9 cellular contexts compared by ENCODE assay signal in genomic region chr9:113737414-113738271, GRCh38.
DNase-seq lines count a peak whose midpoint lies in the region; ATAC-seq, FAIRE-seq and TF ChIP-seq lines count a peak whose summit lies in the region.
"Had no signal": no experiment of that assay in that cellular context is flagged by ENCODE, and none has a peak within 500 bp of the region (broad histone marks: within the 10 kb centered on the region; RNA-seq: fewer than 3 reads in every experiment).

No MANE protein-coding gene starts in this region.

- no peak overlapping the region for H3K4me3 ChIP-seq in bronchial epithelial cell (ENCODE audit: low read depth, low read length)
- H3K4me3 ChIP-seq in liver (ENCODE audit: low read depth in 1 of 3, low read length in 3 of 3), result no peak overlapping the region
- no peak overlapping the region for H3K4me3 ChIP-seq in uterus
- H3K4me3 ChIP-seq: BLaER1 had no signal

- H3K27ac ChIP-seq in liver (ENCODE audit: low read depth in 1 of 2, low read length in 2 of 2) (no peak overlapping the region), uterus (no peak overlapping the region)
- H3K27ac ChIP-seq: BLaER1 had no signal

- peak; percentile 27 for DNase-seq in NCI-H1436 (lab: John Stamatoyannopoulos, UW)
- no peak for DNase-seq in NCI-H1436 treated with DMSO at 0.1 percent for 48 hours (lab: John Stamatoyannopoulos, UW)
- peak; percentile 45 for DNase-seq in HK-2 (ENCODE audit: unreplicated experiment)
- DNase-seq in NOMO-1 treated with dmso at 0.1 percent for 144 hours (lab: John Stamatoyannopoulos, UW; ENCODE audit: unreplicated experiment), result peak; percentile 15
- peak; percentile 50 for DNase-seq in bronchial epithelial cell (ENCODE audit: low read depth)
- peak; percentile 17 to 23 for DNase-seq in uterus

- no peak overlapping the region for H3K9ac ChIP-seq in liver (ENCODE audit: low read depth in 1 of 2, low read length in 2 of 2)
- H3K9ac ChIP-seq: BLaER1 had no signal

- H3K36me3 ChIP-seq in bronchial epithelial cell (ENCODE audit: control insufficient read depth, insufficient read depth, low read length) (no peaks in the 10 kb centered on the region), liver (ENCODE audit: control insufficient read depth in 4 of 4, insufficient read depth in 3 of 4, low read depth in 1 of 4, low read length in 3 of 4) (no peaks in the 10 kb centered on the region), uterus (no peaks in the 10 kb centered on the region)
- H3K36me3 ChIP-seq: BLaER1 had no signal

- H3K27me3 ChIP-seq in bronchial epithelial cell (ENCODE audit: control insufficient read depth, insufficient read depth, low read length) (peaks cover 2% of the 10 kb centered on the region), liver (ENCODE audit: control insufficient read depth in 4 of 4, insufficient read depth in 4 of 4, low read length in 3 of 4) (no peaks in the 10 kb centered on the region), uterus (no peaks in the 10 kb centered on the region)
- H3K27me3 ChIP-seq: BLaER1 had no signal

- whole genome bisulfite sequencing in liver, result 43% methylated on average over 6 of the region's 6 CpGs

- intact Hi-C loops in uterus (cut with DNase I; ENCODE audit: low total_unique reads), result no loop called here

- ATAC-seq in HG03342 (IDR thresholded peaks at IDR 0.05; ENCODE audit: unreplicated experiment), result no peak

- TF ChIP-seq POLR2A in uterus (IDR thresholded peaks at IDR 0.05), result no peak

- peak; percentile 82 to 88 for TF ChIP-seq RAD21 in liver (IDR thresholded peaks at IDR 0.05)

- no peak for FAIRE-seq in bronchial epithelial cell (lab: Jason Lieb, UNC)

- H3K4me1 ChIP-seq in liver (ENCODE audit: control insufficient read depth in 4 of 4, insufficient read depth in 4 of 4, low read length in 3 of 4), result peaks cover 0 to 3% (median 0%) of the 10 kb centered on the region in 4 donors
- no peaks in the 10 kb centered on the region for H3K4me1 ChIP-seq in uterus

- peak; percentile 81 for TF ChIP-seq CTCF in bronchial epithelial cell (IDR thresholded peaks at IDR 0.05; ENCODE audit: insufficient read depth, low read length, severe bottlenecking)
- TF ChIP-seq CTCF in liver (IDR thresholded peaks at IDR 0.05; ENCODE audit: low read depth, low read length, missing input control), result peak; percentile 72
- TF ChIP-seq CTCF in uterus (IDR thresholded peaks at IDR 0.05), result peak in 3 of 4 experiments; percentile 39 to 52 (median 49)

- H3K9me3 ChIP-seq in liver (ENCODE audit: control insufficient read depth in 4 of 4, low read length in 3 of 4) (peaks cover 0 to 2% (median 0%) of the 10 kb centered on the region in 4 donors), uterus (no peaks in the 10 kb centered on the region)

TF ChIP-seq in liver, 16 proteins besides CTCF, POLR2A, EP300 and RAD21:
- TF ChIP-seq JUND (IDR thresholded peaks at IDR 0.05), result no peak
- TF ChIP-seq YY1 (IDR thresholded peaks at IDR 0.05), result no peak
- no peak for TF ChIP-seq TAF1 (conservative IDR thresholded peaks at IDR 0.05)
- TF ChIP-seq HNF4A (conservative IDR thresholded peaks at IDR 0.05), result no peak
- TF ChIP-seq SP1 (IDR thresholded peaks at IDR 0.05), result no peak
- no peak for TF ChIP-seq FOXA1 (IDR thresholded peaks at IDR 0.05)
- TF ChIP-seq, protein P1, sequence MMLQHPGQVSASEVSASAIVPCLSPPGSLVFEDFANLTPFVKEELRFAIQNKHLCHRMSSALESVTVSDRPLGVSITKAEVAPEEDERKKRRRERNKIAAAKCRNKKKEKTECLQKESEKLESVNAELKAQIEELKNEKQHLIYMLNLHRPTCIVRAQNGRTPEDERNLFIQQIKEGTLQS (IDR thresholded peaks at IDR 0.05), result no peak
- TF ChIP-seq GABPA (IDR thresholded peaks at IDR 0.05 in 1 of 2, conservative IDR thresholded peaks at IDR 0.05 in 1 of 2), result no peak
- TF ChIP-seq REST (IDR thresholded peaks at IDR 0.05), result no peak
- no peak for TF ChIP-seq HNF4G (IDR thresholded peaks at IDR 0.05)
- no peak for TF ChIP-seq MAX (IDR thresholded peaks at IDR 0.05)
- TF ChIP-seq, protein P2, sequence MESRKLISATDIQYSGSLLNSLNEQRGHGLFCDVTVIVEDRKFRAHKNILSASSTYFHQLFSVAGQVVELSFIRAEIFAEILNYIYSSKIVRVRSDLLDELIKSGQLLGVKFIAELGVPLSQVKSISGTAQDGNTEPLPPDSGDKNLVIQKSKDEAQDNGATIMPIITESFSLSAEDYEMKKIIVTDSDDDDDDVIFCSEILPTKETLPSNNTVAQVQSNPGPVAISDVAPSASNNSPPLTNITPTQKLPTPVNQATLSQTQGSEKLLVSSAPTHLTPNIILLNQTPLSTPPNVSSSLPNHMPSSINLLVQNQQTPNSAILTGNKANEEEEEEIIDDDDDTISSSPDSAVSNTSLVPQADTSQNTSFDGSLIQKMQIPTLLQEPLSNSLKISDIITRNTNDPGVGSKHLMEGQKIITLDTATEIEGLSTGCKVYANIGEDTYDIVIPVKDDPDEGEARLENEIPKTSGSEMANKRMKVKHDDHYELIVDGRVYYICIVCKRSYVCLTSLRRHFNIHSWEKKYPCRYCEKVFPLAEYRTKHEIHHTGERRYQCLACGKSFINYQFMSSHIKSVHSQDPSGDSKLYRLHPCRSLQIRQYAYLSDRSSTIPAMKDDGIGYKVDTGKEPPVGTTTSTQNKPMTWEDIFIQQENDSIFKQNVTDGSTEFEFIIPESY (IDR thresholded peaks at IDR 0.05), result no peak
- TF ChIP-seq FOXA2 (IDR thresholded peaks at IDR 0.05), result no peak
